17 cellular contexts compared by ENCODE assay signal in genomic region chr5:179288809-179289185, GRCh38. TPM values are rescaled to one million over a fixed set of nuclear protein-coding genes. Genes with fewer than 3 reads are reported as not detected.
DNase-seq lines count a peak whose midpoint lies in the region; ATAC-seq and TF ChIP-seq lines count a peak whose summit lies in the region.
"Had no signal": no experiment of that assay in that cellular context is flagged by ENCODE, and none has a peak within 500 bp of the region (broad histone marks: within the 10 kb centered on the region; RNA-seq: fewer than 3 reads in every experiment).

No MANE protein-coding gene starts in this region.

- H2AK5ac ChIP-seq in H9 (ENCODE audit: insufficient read length, low read length) = no peak overlapping the region

- DNase-seq in H9 (no peak), coronary artery (ENCODE audit: low spot score) (no peak), ovary (peak in 3 of 5 donors; percentile 10 to 29 (median 13)), NCI-H345 (lab: John Stamatoyannopoulos, UW) (no peak), NCI-H2081 treated with DMSO at 0.1 percent for 48 hours (lab: John Stamatoyannopoulos, UW) (no peak)
- no peak for DNase-seq in T-helper 2 cell treated with Interferon-gamma antibody and Interleukin-4, amounts not matched to agents 5 μg/mL and 100 μg/mL, for 36 hours (ENCODE audit: low spot score)
- DNase-seq: DMS 273 treated with DMSO at 0.1 percent for 48 hours, Karpas-422, MM.1S, NCI-H1105 treated with DMSO at 0.1 percent for 48 hours, NCI-H187 treated with DMSO at 0.1 percent for 48 hours, NCI-H2171 treated with DMSO at 0.1 percent for 48 hours, NCI-H510A, SIG-M5 had no signal

- no peaks in the 10 kb centered on the region for H3K23me2 ChIP-seq in H9 (ENCODE audit: insufficient read length, low read depth, low read length, poor library complexity, severe bottlenecking)

- no peak overlapping the region for H4K5ac ChIP-seq in H9 (ENCODE audit: insufficient read length, low read depth, low read length)

- H3K36me3 ChIP-seq in ovary (no peaks in the 10 kb centered on the region), subcutaneous abdominal adipose tissue (ENCODE audit: control insufficient read depth in 5 of 5, insufficient read depth in 5 of 5, low read length in 5 of 5) (peaks cover 0 to 5% (median 0%) of the 10 kb centered on the region in 5 donors)
- H3K36me3 ChIP-seq: HAP-1 had no signal

- H3K56ac ChIP-seq in H9 (ENCODE audit: insufficient read length, low read depth, low read length) = no peak overlapping the region

- no peak overlapping the region for H3K23ac ChIP-seq in H9 (ENCODE audit: insufficient read length, low read depth, low read length)

- no peak overlapping the region for H3K18ac ChIP-seq in H9 (ENCODE audit: insufficient read length, low read depth, low read length)

- no peaks in the 10 kb centered on the region for H3K9me3 Mint-ChIP-seq in H9
- no peaks in the 10 kb centered on the region for H3K9me3 Mint-ChIP-seq in T-helper 2 cell treated with Interferon-gamma antibody and Interleukin-4, amounts not matched to agents 5 μg/mL and 100 μg/mL, for 36 hours

- H3K27me3 ChIP-seq in H9 (ENCODE audit: insufficient read depth, low read length) (no peaks in the 10 kb centered on the region), ovary (no peaks in the 10 kb centered on the region), subcutaneous abdominal adipose tissue (ENCODE audit: control insufficient read depth in 5 of 5, insufficient read depth in 4 of 5, low read length in 5 of 5) (no peaks in the 10 kb centered on the region)

- no peaks in the 10 kb centered on the region for H3K4me1 Mint-ChIP-seq in H9
- no peaks in the 10 kb centered on the region for H3K4me1 Mint-ChIP-seq in T-helper 2 cell treated with Interferon-gamma antibody and Interleukin-4, amounts not matched to agents 5 μg/mL and 100 μg/mL, for 36 hours (ENCODE audit: low read depth)

- TF ChIP-seq CTCF in H9 (conservative IDR thresholded peaks at IDR 0.05) (no peak), coronary artery (IDR thresholded peaks at IDR 0.05) (no peak), ovary (IDR thresholded peaks at IDR 0.05) (no peak)

- no peaks in the 10 kb centered on the region for H4K20me1 ChIP-seq in H9 (ENCODE audit: control insufficient read depth, insufficient read depth, insufficient read length)

- no peak overlapping the region for H2BK5ac ChIP-seq in H9 (ENCODE audit: insufficient read length, low read length)

- no peak overlapping the region for H2AFZ ChIP-seq in H9 (ENCODE audit: low read length)

- H3K27me3 Mint-ChIP-seq in H9 (ENCODE audit: low read depth) = no peaks in the 10 kb centered on the region
- H3K27me3 Mint-ChIP-seq in T-helper 2 cell treated with Interferon-gamma antibody and Interleukin-4, amounts not matched to agents 5 μg/mL and 100 μg/mL, for 36 hours (ENCODE audit: low read depth) = no peaks in the 10 kb centered on the region

- no peak overlapping the region for H4K91ac ChIP-seq in H9 (ENCODE audit: insufficient read length, low read depth, low read length)

- no peak for ATAC-seq in GM21723 (IDR thresholded peaks at IDR 0.05; ENCODE audit: unreplicated experiment)

- H3K4me1 ChIP-seq in H9 (ENCODE audit: insufficient read depth, low read length) = no peaks in the 10 kb centered on the region
- H3K4me1 ChIP-seq in ovary (ENCODE audit: insufficient read depth) = peaks cover 13% of the 10 kb centered on the region
- peaks cover 18 to 71% (median 54%) of the 10 kb centered on the region in 5 donors for H3K4me1 ChIP-seq in subcutaneous abdominal adipose tissue (ENCODE audit: control insufficient read depth in 5 of 5, insufficient read depth in 5 of 5, low read length in 5 of 5)
- H3K4me1 ChIP-seq: HAP-1 had no signal

- no peak overlapping the region for H2BK20ac ChIP-seq in H9 (ENCODE audit: low read depth, low read length, poor library complexity, severe bottlenecking)

- H2BK12ac ChIP-seq in H9 (ENCODE audit: insufficient read length, low read depth, low read length) = no peak overlapping the region

- H3K27ac ChIP-seq in H9 (ENCODE audit: insufficient read length, low read depth, low read length) = no peak overlapping the region
- H3K27ac ChIP-seq in coronary artery = peak overlapping the region; percentile 70 to 92
- H3K27ac ChIP-seq in ovary = no peak overlapping the region
- H3K27ac ChIP-seq in subcutaneous abdominal adipose tissue (ENCODE audit: low read depth, low read length) = peak overlapping the region; percentile 41

- H3K27ac Mint-ChIP-seq in H9 = no peak overlapping the region; a peak in 1 of 7 replicates
- no peak overlapping the region for H3K27ac Mint-ChIP-seq in T-helper 2 cell treated with Interferon-gamma antibody and Interleukin-4, amounts not matched to agents 5 μg/mL and 100 μg/mL, for 36 hours

- H4K8ac ChIP-seq in H9 (replicated peaks; ENCODE audit: insufficient read length, low read depth, low read length) = no peak overlapping the region

- no peak overlapping the region for H3K4ac ChIP-seq in H9 (ENCODE audit: low read depth, low read length)

- no peaks in the 10 kb centered on the region for H3K36me3 Mint-ChIP-seq in H9 (ENCODE audit: insufficient read depth in 1 of 3, low read depth in 3 of 3)
- no peaks in the 10 kb centered on the region for H3K36me3 Mint-ChIP-seq in T-helper 2 cell treated with Interferon-gamma antibody and Interleukin-4, amounts not matched to agents 5 μg/mL and 100 μg/mL, for 36 hours (ENCODE audit: low read depth)

- H3K79me1 ChIP-seq in H9 (ENCODE audit: insufficient read depth, low read depth, low read length, poor library complexity, severe bottlenecking) = no peaks in the 10 kb centered on the region

- no peak overlapping the region for H3T11ph ChIP-seq in H9 (ENCODE audit: low read length)

- TF ChIP-seq EP300 in ovary (IDR thresholded peaks at IDR 0.05) = no peak

- H3K9me3 ChIP-seq in H9 (ENCODE audit: control insufficient read depth, low read depth, low read length) = no peaks in the 10 kb centered on the region
- H3K9me3 ChIP-seq in ovary = no peaks in the 10 kb centered on the region
- no peaks in the 10 kb centered on the region for H3K9me3 ChIP-seq in subcutaneous abdominal adipose tissue (ENCODE audit: control insufficient read depth in 5 of 5, low read length in 5 of 5)
- H3K9me3 ChIP-seq: HAP-1 had no signal

- H2BK15ac ChIP-seq in H9 (ENCODE audit: low read depth, low read length) = no peak overlapping the region

- H3K79me2 ChIP-seq in H9 (ENCODE audit: insufficient read depth, low read length) = no peaks in the 10 kb centered on the region

- no peak for TF ChIP-seq POLR2A in ovary (IDR thresholded peaks at IDR 0.05)

- 0 out of 2 replicates have a peak overlapping the region, but pooled peaks have one; percentile 55 for H3K14ac ChIP-seq in H9 (ENCODE audit: insufficient read depth, low read length)

- intact Hi-C loops in ovary (cut with DNase I) = no loop called here

- H3K4me3 ChIP-seq in coronary artery (peak overlapping the region; percentile 46), ovary (no peak overlapping the region), subcutaneous abdominal adipose tissue (ENCODE audit: low read depth in 1 of 5, low read length in 5 of 5) (no peak overlapping the region)
- H3K4me3 ChIP-seq: HAP-1 had no signal

- H3K9ac ChIP-seq in H9 (ENCODE audit: extremely low read depth, insufficient read length, low read length) (no peak overlapping the region), subcutaneous abdominal adipose tissue (ENCODE audit: low read length in 5 of 5) (no peak overlapping the region)

- H3K4me2 ChIP-seq in H9 (ENCODE audit: insufficient read depth, insufficient read length, low read length) = no peak overlapping the region

- no CpG with 5 or more reads among the region's 11 CpGs for WGBS in H9 (ENCODE audit: extremely low coverage, insufficient read length, low lambda C conversion rate)
- WGBS in ovary, 3 donors = 92 to 94% (median 94%) methylated on average over 11 of the region's 11 CpGs

- no peak overlapping the region for H2BK120ac ChIP-seq in H9 (ENCODE audit: low read depth, low read length, poor library complexity, severe bottlenecking)

- H3K4me3 Mint-ChIP-seq in H9 = no peak overlapping the region
- no peak overlapping the region for H3K4me3 Mint-ChIP-seq in T-helper 2 cell treated with Interferon-gamma antibody and Interleukin-4, amounts not matched to agents 5 μg/mL and 100 μg/mL, for 36 hours

RNA-seq across cellular contexts. Expression of gene ADAMTS2, which starts 56.5 kb away (rescaled TPM):
- 5.4 and 5.9 TPM in 2 replicates for total RNA-seq in H9 (2021)
- total RNA-seq in ovary = 10 to 100 TPM in 5 of 7 donors, 1 to 10 TPM in 2; 7.9 to 31.8 (median 11.5) TPM
- polyA plus RNA-seq in ovary = 10 to 100 TPM in 1 of 2 donors, 1 to 10 TPM in 1; 9.6 to 26.7 TPM

Comparison
In these comparisons a context has a peak if more than half of its experiments do, and no peak if none do; other contexts are left out.
1. DNase-seq: peak in ovary (3 of 5); none in H9 (single experiment), coronary artery (single experiment), NCI-H345 (single experiment), T-helper 2 cell treated with Interferon-gamma antibody and Interleukin-4, amounts not matched to agents 5 μg/mL and 100 μg/mL, for 36 hours (single experiment) and NCI-H2081 treated with DMSO at 0.1 percent for 48 hours (single experiment).
2. H3K27ac ChIP-seq: peak in coronary artery (2 of 2) and subcutaneous abdominal adipose tissue (single experiment); none in H9 (single experiment) and ovary (0 of 2).